8 cellular contexts compared by ENCODE assay signal in genomic region chr10:118958984-118959916, GRCh38.
DNase-seq lines count a peak whose midpoint lies in the region; ATAC-seq and TF ChIP-seq lines count a peak whose summit lies in the region.

No MANE protein-coding gene starts in this region.

- intact Hi-C loops in sciatic nerve (cut with DNase I): no loop called here

- peak; percentile 25 for DNase-seq in GF-D8 (lab: John Stamatoyannopoulos, UW)
- peak; percentile 72 to 91 for DNase-seq in foreskin fibroblast
- DNase-seq in sciatic nerve (ENCODE audit: low spot score): peak; percentile 69
- DNase-seq in NCI-H2171 treated with DMSO at 0.1 percent for 48 hours (lab: John Stamatoyannopoulos, UW): no peak
- no peak for DNase-seq in activated CD4-positive, CD25-positive, alpha-beta regulatory T cell (lab: John Stamatoyannopoulos, UW)
- DNase-seq in NCI-H1092 (lab: John Stamatoyannopoulos, UW): no peak

- ATAC-seq in SK-N-SH treated with all-trans-retinoic acid at 6 μM for 48 hours: peak; percentile 75
- peak; percentile 94 for ATAC-seq in sciatic nerve
- no peak for ATAC-seq in HG03135 (IDR thresholded peaks at IDR 0.05; ENCODE audit: unreplicated experiment)

- TF ChIP-seq CTCF in foreskin fibroblast (IDR thresholded peaks at IDR 0.05; ENCODE audit: low read depth, low read length): no peak

- H3K4me3 ChIP-seq in foreskin fibroblast (ENCODE audit: low read depth in 1 of 2, low read length in 2 of 2): no peak overlapping the region

TF ChIP-seq in SK-N-SH treated with all-trans-retinoic acid at 6 μM for 48 hours, 23 proteins besides CTCF, POLR2A, EP300 and RAD21:
- no peak for TF ChIP-seq ZFP30 (CRISPR knock-in tag; IDR thresholded peaks at IDR 0.05)
- TF ChIP-seq ZFP3 (CRISPR knock-in tag; IDR thresholded peaks at IDR 0.05): no peak
- no peak for TF ChIP-seq ZNF70 (CRISPR knock-in tag; IDR thresholded peaks at IDR 0.05)
- no peak for TF ChIP-seq SNAI2 (CRISPR knock-in tag; IDR thresholded peaks at IDR 0.05)
- no peak for TF ChIP-seq ISL1 (CRISPR knock-in tag; IDR thresholded peaks at IDR 0.05)
- TF ChIP-seq ZNF565 (CRISPR knock-in tag; conservative IDR thresholded peaks at IDR 0.05; ENCODE audit: low read depth): no peak

Comparison
In these comparisons a context has a peak if more than half of its experiments do, and no peak if none do; other contexts are left out.
1. DNase-seq: peak in GF-D8 (single experiment), foreskin fibroblast (2 of 2) and sciatic nerve (single experiment); none in NCI-H2171 treated with DMSO at 0.1 percent for 48 hours (single experiment), activated CD4-positive, CD25-positive, alpha-beta regulatory T cell (0 of 4) and NCI-H1092 (single experiment).